16 cellular contexts compared by ENCODE assay signal in the genomic region with DNA sequence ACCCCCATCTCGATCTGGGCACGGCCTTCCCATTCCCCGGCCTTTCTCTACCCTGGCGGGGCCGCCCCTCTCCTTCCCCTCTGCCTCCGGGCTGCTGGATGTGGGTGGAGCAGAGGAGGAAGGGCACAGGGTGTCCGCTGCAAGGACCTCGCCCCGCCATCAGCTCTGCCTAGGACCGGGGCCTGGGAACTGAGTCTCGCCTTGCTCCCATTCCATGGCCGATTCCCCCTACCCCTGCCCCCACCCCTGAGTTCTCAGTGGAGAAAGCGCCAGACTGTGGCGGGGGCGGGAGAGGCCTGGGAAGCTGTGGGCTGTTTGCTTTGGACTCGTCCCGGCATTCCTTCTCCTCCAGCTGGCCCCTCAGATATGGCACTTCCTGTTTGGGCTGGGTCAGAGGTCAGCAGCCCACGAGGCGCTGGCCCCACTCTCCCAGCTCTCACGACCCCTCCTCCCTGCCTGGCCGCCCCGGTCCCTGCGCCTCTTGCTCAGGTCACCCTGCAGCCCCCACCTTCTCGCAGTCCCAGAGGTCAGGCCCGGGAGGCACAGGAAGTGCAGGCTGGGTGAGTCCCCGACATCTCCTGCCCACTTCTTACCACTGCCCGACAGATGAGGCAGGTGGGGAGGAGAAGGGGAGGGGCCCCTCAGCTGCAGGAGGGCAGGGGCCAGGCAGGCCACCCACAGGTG. TPM values are rescaled to one million over a fixed set of nuclear protein-coding genes. Genes with fewer than 3 reads are reported as not detected.
DNase-seq lines count a peak whose midpoint lies in the region; ATAC-seq and TF ChIP-seq lines count a peak whose summit lies in the region.
"Had no signal": no experiment of that assay in that cellular context is flagged by ENCODE, and none has a peak within 500 bp of the region (broad histone marks: within the 10 kb centered on the region; RNA-seq: fewer than 3 reads in every experiment).

No MANE protein-coding gene starts in this region.

- 49% methylated on average over 25 of the region's 27 CpGs for WGBS in esophagus muscularis mucosa
- WGBS in thyroid gland, 2 donors, result 40 to 56% methylated on average over 8 to 16 of the region's 27 CpGs

- DNase-seq in Panc1 (ENCODE audit: low read depth, low spot score) (no peak), esophagus muscularis mucosa (ENCODE audit: extremely low spot score) (no peak), lower lobe of right lung (no peak), upper lobe of right lung (no peak), thyroid gland (no peak), MV-4-11 (lab: John Stamatoyannopoulos, UW) (no peak)
- DNase-seq: activated CD4-positive, CD25-positive, alpha-beta regulatory T cell treated with anti-CD3 and anti-CD28 coated beads, Interleukin-2, amount 50 U/mL, for 72 hours; activated T-cell treated with anti-CD3 and anti-CD28 coated beads, Interleukin-2, amount 50 U/mL, for 72 hours; gastrocnemius medialis; mucosa of descending colon; NCI-H524 treated with DMSO at 0.1 percent for 48 hours; small intestine had no signal

- H3K27me3 ChIP-seq in Panc1 (ENCODE audit: control insufficient read depth, insufficient read depth, low read length), result no peaks in the 10 kb centered on the region
- H3K27me3 ChIP-seq in esophagus muscularis mucosa, result peaks cover 0 to 3% (median 0%) of the 10 kb centered on the region in 4 donors
- no peaks in the 10 kb centered on the region for H3K27me3 ChIP-seq in lower lobe of right lung (ENCODE audit: low read depth)
- no peaks in the 10 kb centered on the region for H3K27me3 ChIP-seq in upper lobe of right lung
- no peaks in the 10 kb centered on the region for H3K27me3 ChIP-seq in thyroid gland
- H3K27me3 ChIP-seq: cardiac muscle cell, gastrocnemius medialis, SJSA1 had no signal

- TF ChIP-seq CTCF in Panc1 (IDR thresholded peaks at IDR 0.05) (no peak), esophagus muscularis mucosa (IDR thresholded peaks at IDR 0.05) (no peak), lower lobe of right lung (IDR thresholded peaks at IDR 0.05) (no peak), upper lobe of right lung (IDR thresholded peaks at IDR 0.05) (no peak), thyroid gland (IDR thresholded peaks at IDR 0.05) (no peak)

- intact Hi-C loops in Panc1 (cut with micrococcal nuclease; ENCODE audit: unreplicated experiment), result no loop called here
- intact Hi-C loops in esophagus muscularis mucosa (cut with DNase I), result no loop called here
- intact Hi-C loops in lower lobe of right lung (cut with DNase I), result no loop called here
- intact Hi-C loops in upper lobe of right lung (cut with DNase I), result no loop called here
- intact Hi-C loops in thyroid gland (cut with DNase I), result no loop called here

- CTCF ChIA-PET in Panc1 (lab: Charles Lee), result interaction anchor here (0.9 kb wide), 1 partner anchor 51 kb away, joined by 5 read pairs; no protein-coding TSS in a partner anchor

- H3K4me1 ChIP-seq in Panc1 (ENCODE audit: control insufficient read depth, insufficient read depth, low read length), result peaks cover 39% of the 10 kb centered on the region
- H3K4me1 ChIP-seq in esophagus muscularis mucosa, result peaks cover 2 to 22% (median 18%) of the 10 kb centered on the region in 4 donors
- H3K4me1 ChIP-seq in lower lobe of right lung, result peaks cover 4% of the 10 kb centered on the region
- H3K4me1 ChIP-seq in upper lobe of right lung, result no peaks in the 10 kb centered on the region
- H3K4me1 ChIP-seq in thyroid gland, result peaks cover 0 to 4% of the 10 kb centered on the region in 2 donors
- H3K4me1 ChIP-seq: gastrocnemius medialis had no signal

- no peak for TF ChIP-seq EP300 in esophagus muscularis mucosa (IDR thresholded peaks at IDR 0.05)

- no peak for TF ChIP-seq POLR2A in esophagus muscularis mucosa (IDR thresholded peaks at IDR 0.05; ENCODE audit: low read depth)
- no peak for TF ChIP-seq POLR2A in thyroid gland (IDR thresholded peaks at IDR 0.05)

- H3K27ac ChIP-seq in Panc1 (ENCODE audit: low read length) (peak overlapping the region; percentile 66), esophagus muscularis mucosa (replicated peaks in 1 of 4) (peak overlapping the region in 3 of 4 donors; percentile 11 to 42 (median 23)), lower lobe of right lung (peak overlapping the region; percentile 68), upper lobe of right lung (peak overlapping the region; percentile 65), thyroid gland (no peak overlapping the region)
- H3K27ac ChIP-seq: cardiac muscle cell, SJSA1 had no signal

- no TSS peak for BruUV-seq in Panc1 (replicated peaks; lab: Mats Ljungman, UMichigan)

- H3K9me3 ChIP-seq in Panc1 (ENCODE audit: control insufficient read depth, insufficient read depth, low read depth, low read length) (no peaks in the 10 kb centered on the region), esophagus muscularis mucosa (no peaks in the 10 kb centered on the region), lower lobe of right lung (no peaks in the 10 kb centered on the region), upper lobe of right lung (no peaks in the 10 kb centered on the region), thyroid gland (no peaks in the 10 kb centered on the region)
- H3K9me3 ChIP-seq: gastrocnemius medialis, mucosa of descending colon, SJSA1 had no signal

- POLR2A ChIA-PET in Panc1 (lab: Charles Lee), result no interaction called here

- no peak overlapping the region for H3K4me3 ChIP-seq in Panc1 (ENCODE audit: low read depth in 2 of 2, low read length in 2 of 2)
- H3K4me3 ChIP-seq in esophagus muscularis mucosa, result no peak overlapping the region
- H3K4me3 ChIP-seq in lower lobe of right lung, result no peak overlapping the region
- H3K4me3 ChIP-seq in upper lobe of right lung, result no peak overlapping the region
- no peak overlapping the region for H3K4me3 ChIP-seq in thyroid gland (replicated peaks in 1 of 3)
- H3K4me3 ChIP-seq: cardiac muscle cell, gastrocnemius medialis, mucosa of descending colon, SJSA1 had no signal

- H3K36me3 ChIP-seq in Panc1 (ENCODE audit: control insufficient read depth, insufficient read depth, low read length) (no peaks in the 10 kb centered on the region), esophagus muscularis mucosa (no peaks in the 10 kb centered on the region), lower lobe of right lung (no peaks in the 10 kb centered on the region), upper lobe of right lung (no peaks in the 10 kb centered on the region), thyroid gland (no peaks in the 10 kb centered on the region)
- H3K36me3 ChIP-seq: cardiac muscle cell, gastrocnemius medialis, SJSA1 had no signal

- peak; percentile 30 for ATAC-seq in Panc1
- peak; percentile 21 to 23 for ATAC-seq in lower lobe of right lung
- peak; percentile 32 for ATAC-seq in upper lobe of right lung
- no peak for ATAC-seq in HG03432 (IDR thresholded peaks at IDR 0.05; ENCODE audit: unreplicated experiment)
- ATAC-seq: activated T-cell treated with anti-CD3 and anti-CD28 coated beads, Interleukin-2, amount 50 U/mL, for 72 hours; mucosa of descending colon had no signal

- in situ Hi-C loops in Panc1 (cut with HindIII; ENCODE audit: low pct_unique_long_range_greater_than_20kb, low sequenced_read_pairs), result no loop called here

RNA-seq across cellular contexts. Expression of a gene that starts 6.4 kb away (rescaled TPM):
- 2.9 TPM for total RNA-seq in Panc1 (2021; ENCODE audit: unreplicated experiment)
- polyA plus RNA-seq in Panc1 (2012; ENCODE audit: insufficient read length), result 6.7 TPM
- 10 to 100 TPM; 16.6 to 77.8 (median 21.5) TPM for total RNA-seq in esophagus muscularis mucosa
- 157 TPM for total RNA-seq in lower lobe of right lung
- total RNA-seq in upper lobe of right lung, result 205 TPM
- total RNA-seq in thyroid gland, result 10 to 100 TPM; 51.0 to 84.0 (median 68.6) TPM
- total RNA-seq: activated T-cell treated with anti-CD3 and anti-CD28 coated beads, Interleukin-2, amount 50 U/mL, for 72 hours had no signal

RNA-seq across cellular contexts. Expression of a gene that starts 18.0 kb away (rescaled TPM):
- 59.9 TPM for total RNA-seq in Panc1 (2021; ENCODE audit: unreplicated experiment)
- polyA plus RNA-seq in Panc1 (2012; ENCODE audit: insufficient read length), result 72.2 TPM
- 10 to 100 TPM; 23.4 to 25.8 (median 24.2) TPM for total RNA-seq in esophagus muscularis mucosa
- 22.7 TPM for total RNA-seq in lower lobe of right lung
- 23.0 TPM for total RNA-seq in upper lobe of right lung
- total RNA-seq in thyroid gland, result 10 to 100 TPM; 20.7 to 46.8 (median 27.7) TPM

RNA-seq across cellular contexts. Expression of a gene that starts 29.1 kb away (rescaled TPM):
- total RNA-seq in Panc1 (2021; ENCODE audit: unreplicated experiment) (0.21 TPM), esophagus muscularis mucosa (under 1 TPM; under 0.01 to 0.33 (median 0.21) TPM), lower lobe of right lung (not detected), upper lobe of right lung (not detected), thyroid gland (not detected)
- 0.16 TPM for polyA plus RNA-seq in Panc1 (2012; ENCODE audit: insufficient read length)
- total RNA-seq: activated T-cell treated with anti-CD3 and anti-CD28 coated beads, Interleukin-2, amount 50 U/mL, for 72 hours; gastrocnemius medialis; MCF 10A; SJSA1 had no signal

RNA-seq across cellular contexts. Expression of a gene that starts 42.5 kb away (rescaled TPM):
- total RNA-seq in Panc1 (2021; ENCODE audit: unreplicated experiment), result 2.4 TPM
- 0.73 TPM for polyA plus RNA-seq in Panc1 (2012; ENCODE audit: insufficient read length)
- 1 to 10 TPM in 2 of 4 donors, under 1 TPM in 1, not detected in 1; 0.78 to 2.3 (median 1.2) TPM for total RNA-seq in esophagus muscularis mucosa
- 0.80 TPM for total RNA-seq in lower lobe of right lung
- 1.2 TPM for total RNA-seq in upper lobe of right lung
- total RNA-seq in thyroid gland, result 1 to 10 TPM in 2 of 4 donors, under 1 TPM in 1, not detected in 1; 0.40 to 8.9 (median 3.2) TPM
- polyA plus RNA-seq: cardiac muscle cell had no signal

Comparison
In these comparisons a context has a peak if more than half of its experiments do, and no peak if none do; other contexts are left out.
1. H3K27ac ChIP-seq: peak in Panc1 (single experiment), esophagus muscularis mucosa (3 of 4), lower lobe of right lung (single experiment) and upper lobe of right lung (single experiment); none in thyroid gland (0 of 3).